ENCODE assay signal across 1 cellular context in genomic region chr2:219498280-219499057, GRCh38.
TF ChIP-seq lines count a peak whose summit lies in the region.

Gene GMPPA (plus strand): TSS chr2:219498891. CDS start chr2:219499976, 1,085 bp downstream.

TF ChIP-seq in HepG2, 621 proteins besides CTCF, POLR2A, EP300 and RAD21 (continued from another document and continues in another):
- TF ChIP-seq, protein P1, sequence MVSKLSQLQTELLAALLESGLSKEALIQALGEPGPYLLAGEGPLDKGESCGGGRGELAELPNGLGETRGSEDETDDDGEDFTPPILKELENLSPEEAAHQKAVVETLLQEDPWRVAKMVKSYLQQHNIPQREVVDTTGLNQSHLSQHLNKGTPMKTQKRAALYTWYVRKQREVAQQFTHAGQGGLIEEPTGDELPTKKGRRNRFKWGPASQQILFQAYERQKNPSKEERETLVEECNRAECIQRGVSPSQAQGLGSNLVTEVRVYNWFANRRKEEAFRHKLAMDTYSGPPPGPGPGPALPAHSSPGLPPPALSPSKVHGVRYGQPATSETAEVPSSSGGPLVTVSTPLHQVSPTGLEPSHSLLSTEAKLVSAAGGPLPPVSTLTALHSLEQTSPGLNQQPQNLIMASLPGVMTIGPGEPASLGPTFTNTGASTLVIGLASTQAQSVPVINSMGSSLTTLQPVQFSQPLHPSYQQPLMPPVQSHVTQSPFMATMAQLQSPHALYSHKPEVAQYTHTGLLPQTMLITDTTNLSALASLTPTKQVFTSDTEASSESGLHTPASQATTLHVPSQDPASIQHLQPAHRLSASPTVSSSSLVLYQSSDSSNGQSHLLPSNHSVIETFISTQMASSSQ (IDR thresholded peaks at IDR 0.05; ENCODE audit: low read depth), result no peak
- TF ChIP-seq, protein P1 (CRISPR knock-in tag; IDR thresholded peaks at IDR 0.05; ENCODE audit: borderline replicate concordance), result peak; percentile 55; the same call in 1 of the 2 replicates
- TF ChIP-seq THAP9 (CRISPR knock-in tag; IDR thresholded peaks at IDR 0.05; ENCODE audit: borderline replicate concordance) (peak; percentile 80; the same call in 1 of the 2 replicates), ZNF260 (CRISPR knock-in tag; IDR thresholded peaks at IDR 0.05; ENCODE audit: borderline replicate concordance, low read depth) (no peak), ZNF747 (CRISPR knock-in tag; IDR thresholded peaks at IDR 0.05; ENCODE audit: borderline replicate concordance) (no peak), SRSF4 (IDR thresholded peaks at IDR 0.05; ENCODE audit: low read depth, low read length, poor library complexity, severe bottlenecking) (no peak), JUN (CRISPR knock-in tag; IDR thresholded peaks at IDR 0.05) (no peak), ZNF282 (IDR thresholded peaks at IDR 0.05; ENCODE audit: partially characterized antibody) (no peak), ZIK1 (CRISPR knock-in tag; IDR thresholded peaks at IDR 0.05; ENCODE audit: borderline replicate concordance, low read depth) (peak; percentile 84; the same call in 1 of the 2 replicates), ZFP36 (IDR thresholded peaks at IDR 0.05; ENCODE audit: borderline replicate concordance, low read depth, low read length, partially characterized antibody) (no peak), CEBPZ (IDR thresholded peaks at IDR 0.05; ENCODE audit: low read length) (no peak), PRMT3 (CRISPR knock-in tag; IDR thresholded peaks at IDR 0.05; ENCODE audit: borderline replicate concordance, low read depth) (no peak), ZNF572 (CRISPR knock-in tag; IDR thresholded peaks at IDR 0.05) (no peak), MED13 (CRISPR knock-in tag; IDR thresholded peaks at IDR 0.05) (no peak), ZBTB8A (CRISPR knock-in tag; IDR thresholded peaks at IDR 0.05; ENCODE audit: borderline replicate concordance, low read depth) (no peak), SCMH1 (CRISPR knock-in tag; IDR thresholded peaks at IDR 0.05; ENCODE audit: borderline replicate concordance) (no peak), PAX8 (CRISPR knock-in tag; IDR thresholded peaks at IDR 0.05; ENCODE audit: borderline replicate concordance) (no peak), ZMYM3 (CRISPR knock-in tag; IDR thresholded peaks at IDR 0.05) (no peak), ZKSCAN1 (IDR thresholded peaks at IDR 0.05; ENCODE audit: low read length) (no peak), NR3C1 (CRISPR knock-in tag; IDR thresholded peaks at IDR 0.05) (no peak), ZMYM4 (CRISPR knock-in tag; IDR thresholded peaks at IDR 0.05) (peak; percentile 42), ATAD3A (CRISPR knock-in tag; IDR thresholded peaks at IDR 0.05) (no peak), ZNF207 (IDR thresholded peaks at IDR 0.05; ENCODE audit: borderline replicate concordance) (no peak), SIX4 (CRISPR knock-in tag; IDR thresholded peaks at IDR 0.05) (no peak), PRPF4 (IDR thresholded peaks at IDR 0.05; ENCODE audit: low read depth, low read length, poor library complexity, severe bottlenecking) (no peak), NR2F2 (IDR thresholded peaks at IDR 0.05; ENCODE audit: borderline replicate concordance, low read depth) (0 out of 2 replicates have a peak, but pooled peaks have one; percentile 7), AGO2 (optimal IDR thresholded peaks at IDR 0.05; ENCODE audit: low read depth, low read length) (peak; percentile 77), TBL1XR1 (IDR thresholded peaks at IDR 0.05; ENCODE audit: borderline replicate concordance, low read length, partially characterized antibody) (peak; percentile 40), HMGA1 (CRISPR knock-in tag; conservative IDR thresholded peaks at IDR 0.05) (no peak), FOXA1 (IDR thresholded peaks at IDR 0.05) (no peak), FOXA1 (CRISPR knock-in tag; IDR thresholded peaks at IDR 0.05) (no peak), MLXIP (CRISPR knock-in tag; IDR thresholded peaks at IDR 0.05; ENCODE audit: borderline replicate concordance) (no peak), DNMT1 (CRISPR knock-in tag; IDR thresholded peaks at IDR 0.05) (peak; percentile 35; the same call in 1 of the 2 replicates), ZNF761 (CRISPR knock-in tag; conservative IDR thresholded peaks at IDR 0.05) (no peak; the same call in 1 of the 2 replicates), ZNF274 (CRISPR knock-in tag; IDR thresholded peaks at IDR 0.05) (no peak; the same call in none of the 2 replicates), ZNF296 (CRISPR knock-in tag; conservative IDR thresholded peaks at IDR 0.05) (no peak; the same call in 1 of the 2 replicates), ZFP90 (CRISPR knock-in tag; IDR thresholded peaks at IDR 0.05; ENCODE audit: borderline replicate concordance) (peak; percentile 56), NFYC (CRISPR knock-in tag; IDR thresholded peaks at IDR 0.05) (peak; percentile 7; the same call in 1 of the 2 replicates), TCF12 (IDR thresholded peaks at IDR 0.05) (no peak), TCF12 (CRISPR knock-in tag; IDR thresholded peaks at IDR 0.05) (peak; percentile 78; the same call in 1 of the 2 replicates), TCF7 (IDR thresholded peaks at IDR 0.05; ENCODE audit: low read depth) (no peak), CBX2 (IDR thresholded peaks at IDR 0.05; ENCODE audit: low read depth, low read length) (no peak), CBX2 (CRISPR knock-in tag; IDR thresholded peaks at IDR 0.05; ENCODE audit: low read depth) (no peak), ZNF12 (CRISPR knock-in tag; IDR thresholded peaks at IDR 0.05) (no peak), GATA4 (IDR thresholded peaks at IDR 0.05; ENCODE audit: borderline replicate concordance, low read depth) (peak; percentile 59; the same call in 1 of the 2 replicates), AKNA (CRISPR knock-in tag; IDR thresholded peaks at IDR 0.05; ENCODE audit: borderline replicate concordance) (no peak)
